Comparison of ENCODE assay signal across 10 cellular contexts in genomic region chr4:132488555-132488954, GRCh38.
"Had no signal": no experiment of that assay in that cellular context is flagged by ENCODE, and none has a peak within 500 bp of the region (broad histone marks: within the 10 kb centered on the region; RNA-seq: fewer than 3 reads in every experiment).

No MANE protein-coding gene starts in this region.

- H3K9ac ChIP-seq: GM23248, KMS-11 had no signal

- H2AFZ ChIP-seq: GM23248 had no signal

- H3K27ac ChIP-seq: GM23248, HL-60, KMS-11 had no signal

- H3K4me3 ChIP-seq: GM23248 had no signal

- H3K4me2 ChIP-seq: KMS-11 had no signal

- ATAC-seq: HepG2 had no signal

- FAIRE-seq: H54, HepG2 had no signal

- DNase-seq: GM23248, GOT3, H9, HCEC 1CT, HFFc6, KBM-7 had no signal
